Comparison of ENCODE assay signal across 1 cellular context in the genomic region with DNA sequence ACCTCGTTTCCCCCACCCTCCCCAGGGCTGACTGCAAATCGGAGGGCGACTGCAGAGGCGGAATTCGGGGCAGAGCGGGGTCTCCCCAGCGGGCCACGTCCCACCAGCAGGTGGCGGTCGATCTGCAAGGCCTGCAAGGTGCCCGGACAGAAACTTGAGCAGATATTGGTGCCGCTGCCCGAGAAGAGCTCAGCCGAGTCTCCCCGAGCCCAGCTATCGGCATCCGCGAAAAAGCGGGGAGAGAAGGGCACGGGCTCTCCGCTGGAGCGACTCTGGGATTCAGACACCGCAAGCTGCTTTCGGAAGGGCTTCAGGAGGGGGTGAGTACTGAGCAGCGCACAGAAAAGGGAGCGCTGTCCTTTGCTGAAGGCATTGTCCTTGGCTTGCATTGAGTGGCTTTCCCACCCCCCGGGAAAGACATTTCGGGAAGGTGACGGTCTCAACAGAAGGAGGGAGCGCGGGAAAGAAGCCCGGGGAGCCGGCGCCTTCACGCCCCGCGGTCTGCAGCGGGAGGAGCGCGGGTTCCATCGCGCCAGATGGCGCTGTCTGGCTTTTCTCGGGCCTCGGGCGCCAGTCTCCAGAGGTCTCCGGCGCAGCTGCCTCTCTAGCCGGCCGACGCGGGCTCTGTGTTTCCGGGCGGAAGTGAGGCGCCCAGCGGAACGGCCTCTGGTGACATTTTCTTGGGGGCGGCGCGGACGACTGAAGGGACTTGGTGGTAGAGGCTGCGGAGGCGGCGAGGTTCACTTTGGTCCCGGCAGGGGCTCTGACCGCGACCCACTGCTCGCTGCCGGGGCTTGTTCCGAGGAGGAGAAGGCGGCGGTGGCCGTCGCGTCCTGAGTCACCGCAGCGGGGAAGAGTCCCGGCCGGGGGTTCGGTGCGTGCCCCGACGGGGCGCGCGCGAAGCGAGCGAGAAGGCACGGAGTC.
TF ChIP-seq lines count a peak whose summit lies in the region.

No MANE protein-coding gene starts in this region.

TF ChIP-seq in K562, 482 proteins besides CTCF, POLR2A, EP300 and RAD21 (continued from another document and continues in another):
- TF ChIP-seq, protein P1, sequence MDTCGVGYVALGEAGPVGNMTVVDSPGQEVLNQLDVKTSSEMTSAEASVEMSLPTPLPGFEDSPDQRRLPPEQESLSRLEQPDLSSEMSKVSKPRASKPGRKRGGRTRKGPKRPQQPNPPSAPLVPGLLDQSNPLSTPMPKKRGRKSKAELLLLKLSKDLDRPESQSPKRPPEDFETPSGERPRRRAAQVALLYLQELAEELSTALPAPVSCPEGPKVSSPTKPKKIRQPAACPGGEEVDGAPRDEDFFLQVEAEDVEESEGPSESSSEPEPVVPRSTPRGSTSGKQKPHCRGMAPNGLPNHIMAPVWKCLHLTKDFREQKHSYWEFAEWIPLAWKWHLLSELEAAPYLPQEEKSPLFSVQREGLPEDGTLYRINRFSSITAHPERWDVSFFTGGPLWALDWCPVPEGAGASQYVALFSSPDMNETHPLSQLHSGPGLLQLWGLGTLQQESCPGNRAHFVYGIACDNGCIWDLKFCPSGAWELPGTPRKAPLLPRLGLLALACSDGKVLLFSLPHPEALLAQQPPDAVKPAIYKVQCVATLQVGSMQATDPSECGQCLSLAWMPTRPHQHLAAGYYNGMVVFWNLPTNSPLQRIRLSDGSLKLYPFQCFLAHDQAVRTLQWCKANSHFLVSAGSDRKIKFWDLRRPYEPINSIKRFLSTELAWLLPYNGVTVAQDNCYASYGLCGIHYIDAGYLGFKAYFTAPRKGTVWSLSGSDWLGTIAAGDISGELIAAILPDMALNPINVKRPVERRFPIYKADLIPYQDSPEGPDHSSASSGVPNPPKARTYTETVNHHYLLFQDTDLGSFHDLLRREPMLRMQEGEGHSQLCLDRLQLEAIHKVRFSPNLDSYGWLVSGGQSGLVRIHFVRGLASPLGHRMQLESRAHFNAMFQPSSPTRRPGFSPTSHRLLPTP (IDR thresholded peaks at IDR 0.05; ENCODE audit: borderline replicate concordance, extremely low read depth, insufficient read length) = no peak
- TF ChIP-seq, protein P2, sequence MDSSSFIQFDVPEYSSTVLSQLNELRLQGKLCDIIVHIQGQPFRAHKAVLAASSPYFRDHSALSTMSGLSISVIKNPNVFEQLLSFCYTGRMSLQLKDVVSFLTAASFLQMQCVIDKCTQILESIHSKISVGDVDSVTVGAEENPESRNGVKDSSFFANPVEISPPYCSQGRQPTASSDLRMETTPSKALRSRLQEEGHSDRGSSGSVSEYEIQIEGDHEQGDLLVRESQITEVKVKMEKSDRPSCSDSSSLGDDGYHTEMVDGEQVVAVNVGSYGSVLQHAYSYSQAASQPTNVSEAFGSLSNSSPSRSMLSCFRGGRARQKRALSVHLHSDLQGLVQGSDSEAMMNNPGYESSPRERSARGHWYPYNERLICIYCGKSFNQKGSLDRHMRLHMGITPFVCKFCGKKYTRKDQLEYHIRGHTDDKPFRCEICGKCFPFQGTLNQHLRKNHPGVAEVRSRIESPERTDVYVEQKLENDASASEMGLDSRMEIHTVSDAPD (CRISPR knock-in tag; IDR thresholded peaks at IDR 0.05) = no peak
- no peak for TF ChIP-seq EWSR1 (IDR thresholded peaks at IDR 0.05; ENCODE audit: borderline replicate concordance, low read depth, partially characterized antibody)
- TF ChIP-seq, protein P3, sequence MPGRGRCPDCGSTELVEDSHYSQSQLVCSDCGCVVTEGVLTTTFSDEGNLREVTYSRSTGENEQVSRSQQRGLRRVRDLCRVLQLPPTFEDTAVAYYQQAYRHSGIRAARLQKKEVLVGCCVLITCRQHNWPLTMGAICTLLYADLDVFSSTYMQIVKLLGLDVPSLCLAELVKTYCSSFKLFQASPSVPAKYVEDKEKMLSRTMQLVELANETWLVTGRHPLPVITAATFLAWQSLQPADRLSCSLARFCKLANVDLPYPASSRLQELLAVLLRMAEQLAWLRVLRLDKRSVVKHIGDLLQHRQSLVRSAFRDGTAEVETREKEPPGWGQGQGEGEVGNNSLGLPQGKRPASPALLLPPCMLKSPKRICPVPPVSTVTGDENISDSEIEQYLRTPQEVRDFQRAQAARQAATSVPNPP (IDR thresholded peaks at IDR 0.05; ENCODE audit: borderline replicate concordance, insufficient read depth, insufficient read length) = no peak
- peak; percentile 23; the same call in 1 of the 2 replicates for TF ChIP-seq PHF21A (IDR thresholded peaks at IDR 0.05; ENCODE audit: borderline replicate concordance, low read depth)
- TF ChIP-seq RB1 (IDR thresholded peaks at IDR 0.05; ENCODE audit: low read depth) = peak; percentile 88
- TF ChIP-seq PCBP2 (IDR thresholded peaks at IDR 0.05; ENCODE audit: low read depth, low read length, poor library complexity, severe bottlenecking) = no peak
- no peak for TF ChIP-seq HNRNPH1 (optimal IDR thresholded peaks at IDR 0.05; ENCODE audit: low read depth, low read length)
- TF ChIP-seq, protein P4, sequence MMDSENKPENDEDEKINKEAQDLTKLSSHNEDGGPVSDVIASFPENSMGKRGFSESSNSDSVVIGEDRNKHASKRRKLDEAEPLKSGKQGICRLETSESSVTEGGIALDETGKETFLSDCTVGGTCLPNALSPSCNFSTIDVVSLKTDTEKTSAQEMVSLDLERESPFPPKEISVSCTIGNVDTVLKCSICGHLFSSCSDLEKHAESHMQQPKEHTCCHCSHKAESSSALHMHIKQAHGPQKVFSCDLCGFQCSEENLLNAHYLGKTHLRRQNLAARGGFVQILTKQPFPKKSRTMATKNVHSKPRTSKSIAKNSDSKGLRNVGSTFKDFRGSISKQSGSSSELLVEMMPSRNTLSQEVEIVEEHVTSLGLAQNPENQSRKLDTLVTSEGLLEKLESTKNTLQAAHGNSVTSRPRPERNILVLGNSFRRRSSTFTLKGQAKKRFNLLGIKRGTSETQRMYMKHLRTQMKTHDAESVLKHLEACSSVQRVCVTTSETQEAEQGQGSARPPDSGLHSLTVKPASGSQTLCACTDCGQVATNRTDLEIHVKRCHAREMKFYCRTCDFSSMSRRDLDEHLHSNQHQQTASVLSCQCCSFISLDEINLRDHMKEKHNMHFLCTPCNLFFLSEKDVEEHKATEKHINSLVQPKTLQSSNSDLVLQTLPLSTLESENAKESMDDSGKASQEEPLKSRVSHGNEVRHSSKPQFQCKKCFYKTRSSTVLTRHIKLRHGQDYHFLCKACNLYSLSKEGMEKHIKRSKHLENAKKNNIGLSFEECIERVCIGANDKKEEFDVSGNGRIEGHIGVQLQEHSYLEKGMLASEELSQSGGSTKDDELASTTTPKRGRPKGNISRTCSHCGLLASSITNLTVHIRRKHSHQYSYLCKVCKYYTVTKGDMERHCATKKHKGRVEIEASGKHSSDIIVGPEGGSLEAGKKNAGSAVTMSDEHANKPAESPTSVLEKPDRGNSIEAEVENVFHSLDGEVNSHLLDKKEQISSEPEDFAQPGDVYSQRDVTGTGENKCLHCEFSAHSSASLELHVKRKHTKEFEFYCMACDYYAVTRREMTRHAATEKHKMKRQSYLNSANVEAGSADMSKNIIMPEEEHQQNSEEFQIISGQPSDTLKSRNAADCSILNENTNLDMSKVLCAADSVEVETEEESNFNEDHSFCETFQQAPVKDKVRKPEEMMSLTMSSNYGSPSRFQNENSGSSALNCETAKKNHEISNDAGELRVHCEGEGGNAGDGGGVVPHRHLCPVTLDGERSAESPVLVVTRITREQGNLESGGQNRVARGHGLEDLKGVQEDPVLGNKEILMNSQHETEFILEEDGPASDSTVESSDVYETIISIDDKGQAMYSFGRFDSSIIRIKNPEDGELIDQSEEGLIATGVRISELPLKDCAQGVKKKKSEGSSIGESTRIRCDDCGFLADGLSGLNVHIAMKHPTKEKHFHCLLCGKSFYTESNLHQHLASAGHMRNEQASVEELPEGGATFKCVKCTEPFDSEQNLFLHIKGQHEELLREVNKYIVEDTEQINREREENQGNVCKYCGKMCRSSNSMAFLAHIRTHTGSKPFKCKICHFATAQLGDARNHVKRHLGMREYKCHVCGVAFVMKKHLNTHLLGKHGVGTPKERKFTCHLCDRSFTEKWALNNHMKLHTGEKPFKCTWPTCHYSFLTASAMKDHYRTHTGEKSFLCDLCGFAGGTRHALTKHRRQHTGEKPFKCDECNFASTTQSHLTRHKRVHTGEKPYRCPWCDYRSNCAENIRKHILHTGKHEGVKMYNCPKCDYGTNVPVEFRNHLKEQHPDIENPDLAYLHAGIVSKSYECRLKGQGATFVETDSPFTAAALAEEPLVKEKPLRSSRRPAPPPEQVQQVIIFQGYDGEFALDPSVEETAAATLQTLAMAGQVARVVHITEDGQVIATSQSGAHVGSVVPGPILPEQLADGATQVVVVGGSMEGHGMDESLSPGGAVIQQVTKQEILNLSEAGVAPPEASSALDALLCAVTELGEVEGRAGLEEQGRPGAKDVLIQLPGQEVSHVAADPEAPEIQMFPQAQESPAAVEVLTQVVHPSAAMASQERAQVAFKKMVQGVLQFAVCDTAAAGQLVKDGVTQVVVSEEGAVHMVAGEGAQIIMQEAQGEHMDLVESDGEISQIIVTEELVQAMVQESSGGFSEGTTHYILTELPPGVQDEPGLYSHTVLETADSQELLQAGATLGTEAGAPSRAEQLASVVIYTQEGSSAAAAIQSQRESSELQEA (IDR thresholded peaks at IDR 0.05; ENCODE audit: low read depth) = no peak
- TF ChIP-seq CC2D1A (IDR thresholded peaks at IDR 0.05) = peak; percentile 26; the same call in 1 of the 2 replicates
- no peak for TF ChIP-seq ASH1L (IDR thresholded peaks at IDR 0.05; ENCODE audit: borderline replicate concordance, low read depth, partially characterized antibody)
- no peak for TF ChIP-seq PHB (CRISPR knock-in tag; IDR thresholded peaks at IDR 0.05)
- no peak for TF ChIP-seq COPS2 (conservative IDR thresholded peaks at IDR 0.05)
- TF ChIP-seq LARP7 (IDR thresholded peaks at IDR 0.05) = no peak
- TF ChIP-seq ZNF232 (CRISPR knock-in tag; IDR thresholded peaks at IDR 0.05) = no peak
- TF ChIP-seq SPI1 (IDR thresholded peaks at IDR 0.05; ENCODE audit: borderline replicate concordance, low read depth, low read length) = peak; percentile 70
- TF ChIP-seq SAP30 (IDR thresholded peaks at IDR 0.05; ENCODE audit: borderline replicate concordance, insufficient read depth, low read depth, low read length, poor library complexity, severe bottlenecking) = no peak
- TF ChIP-seq ZNF57 (CRISPR knock-in tag; IDR thresholded peaks at IDR 0.05) = no peak
- no peak for TF ChIP-seq RHOXF2B (CRISPR knock-in tag; conservative IDR thresholded peaks at IDR 0.05)
- TF ChIP-seq ETV1 (tag; conservative IDR thresholded peaks at IDR 0.05; ENCODE audit: low read depth) = peak; percentile 90
- no peak for TF ChIP-seq ZBTB17 (CRISPR knock-in tag; IDR thresholded peaks at IDR 0.05)
- TF ChIP-seq HDAC6 (IDR thresholded peaks at IDR 0.05; ENCODE audit: low read depth, low read length) = no peak
- no peak for TF ChIP-seq POU5F1 (IDR thresholded peaks at IDR 0.05; ENCODE audit: borderline replicate concordance, low read depth, low read length, partially characterized antibody)
- TF ChIP-seq, protein P5, sequence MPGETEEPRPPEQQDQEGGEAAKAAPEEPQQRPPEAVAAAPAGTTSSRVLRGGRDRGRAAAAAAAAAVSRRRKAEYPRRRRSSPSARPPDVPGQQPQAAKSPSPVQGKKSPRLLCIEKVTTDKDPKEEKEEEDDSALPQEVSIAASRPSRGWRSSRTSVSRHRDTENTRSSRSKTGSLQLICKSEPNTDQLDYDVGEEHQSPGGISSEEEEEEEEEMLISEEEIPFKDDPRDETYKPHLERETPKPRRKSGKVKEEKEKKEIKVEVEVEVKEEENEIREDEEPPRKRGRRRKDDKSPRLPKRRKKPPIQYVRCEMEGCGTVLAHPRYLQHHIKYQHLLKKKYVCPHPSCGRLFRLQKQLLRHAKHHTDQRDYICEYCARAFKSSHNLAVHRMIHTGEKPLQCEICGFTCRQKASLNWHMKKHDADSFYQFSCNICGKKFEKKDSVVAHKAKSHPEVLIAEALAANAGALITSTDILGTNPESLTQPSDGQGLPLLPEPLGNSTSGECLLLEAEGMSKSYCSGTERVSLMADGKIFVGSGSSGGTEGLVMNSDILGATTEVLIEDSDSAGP (CRISPR knock-in tag; IDR thresholded peaks at IDR 0.05) = no peak
- no peak for TF ChIP-seq FOXK1 (CRISPR knock-in tag; IDR thresholded peaks at IDR 0.05; ENCODE audit: borderline replicate concordance)
- no peak for TF ChIP-seq ZNF124 (CRISPR knock-in tag; IDR thresholded peaks at IDR 0.05)
- TF ChIP-seq ZNF766 (CRISPR knock-in tag; conservative IDR thresholded peaks at IDR 0.05) = peak; percentile 64; the same call in 1 of the 2 replicates
- TF ChIP-seq ZBED1 (IDR thresholded peaks at IDR 0.05) = no peak
